ENCODE assay signal across 11 cellular contexts in genomic region chr14:99436247-99437180, GRCh38. TPM values are rescaled to one million over a fixed set of nuclear protein-coding genes. Genes with fewer than 3 reads are reported as not detected.
DNase-seq lines count a peak whose midpoint lies in the region; ATAC-seq lines count a peak whose summit lies in the region.
"Had no signal": no experiment of that assay in that cellular context is flagged by ENCODE, and none has a peak within 500 bp of the region (broad histone marks: within the 10 kb centered on the region; RNA-seq: fewer than 3 reads in every experiment).

No MANE protein-coding gene starts in this region.

- H3K9me3 Mint-ChIP-seq in activated naive CD4-positive, alpha-beta T cell treated with anti-CD3 and anti-CD28 coated beads, Interleukin-2, amount 10 ng/mL, durations not matched to agents 7 days and 5 days, result no peaks in the 10 kb centered on the region
- H3K9me3 Mint-ChIP-seq in activated T-helper 1 cell treated with anti-CD3 and anti-CD28 coated beads, Interleukin-12 subunit alpha, Interleukin-12 subunit beta, Interleukin-2, Interleukin-4 antibody, amounts not matched to agents 30 ng/mL and 10 ng/mL and 1 ng/mL, durations not matched to agents 14 hours and 24 hours and 36 hours, result no peaks in the 10 kb centered on the region
- H3K9me3 Mint-ChIP-seq in stimulated activated naive CD8-positive, alpha-beta T cell treated with anti-CD3 and anti-CD28 coated beads, Interleukin-15, Interleukin-2, amounts not matched to agents 100 ng/mL and 50 ng/mL, for 24 hours, result no peaks in the 10 kb centered on the region

- ATAC-seq in GM21367 (IDR thresholded peaks at IDR 0.05; ENCODE audit: unreplicated experiment), result no peak

- CTCF ChIA-PET in activated naive CD4-positive, alpha-beta T cell treated with anti-CD3 and anti-CD28 coated beads, Interleukin-2, amount 10 ng/mL, durations not matched to agents 7 days and 5 days (lab: Charles Lee), result interaction anchor here (1.1 kb wide), 1 partner anchor 20 kb away, joined by 3 read pairs; no protein-coding TSS in a partner anchor

- H3K27me3 Mint-ChIP-seq in activated naive CD4-positive, alpha-beta T cell treated with anti-CD3 and anti-CD28 coated beads, Interleukin-2, amount 10 ng/mL, durations not matched to agents 7 days and 5 days, result no peaks in the 10 kb centered on the region
- no peaks in the 10 kb centered on the region for H3K27me3 Mint-ChIP-seq in activated T-helper 1 cell treated with anti-CD3 and anti-CD28 coated beads, Interleukin-12 subunit alpha, Interleukin-12 subunit beta, Interleukin-2, Interleukin-4 antibody, amounts not matched to agents 30 ng/mL and 10 ng/mL and 1 ng/mL, durations not matched to agents 14 hours and 24 hours and 36 hours (ENCODE audit: insufficient read depth)
- no peaks in the 10 kb centered on the region for H3K27me3 Mint-ChIP-seq in stimulated activated naive CD8-positive, alpha-beta T cell treated with anti-CD3 and anti-CD28 coated beads, Interleukin-15, Interleukin-2, amounts not matched to agents 100 ng/mL and 50 ng/mL, for 24 hours

- peaks cover 52% of the 10 kb centered on the region for H3K36me3 Mint-ChIP-seq in activated naive CD4-positive, alpha-beta T cell treated with anti-CD3 and anti-CD28 coated beads, Interleukin-2, amount 10 ng/mL, durations not matched to agents 7 days and 5 days
- H3K36me3 Mint-ChIP-seq in activated T-helper 1 cell treated with anti-CD3 and anti-CD28 coated beads, Interleukin-12 subunit alpha, Interleukin-12 subunit beta, Interleukin-2, Interleukin-4 antibody, amounts not matched to agents 30 ng/mL and 10 ng/mL and 1 ng/mL, durations not matched to agents 14 hours and 24 hours and 36 hours (ENCODE audit: low read depth), result peaks cover 31% of the 10 kb centered on the region
- H3K36me3 Mint-ChIP-seq in stimulated activated naive CD8-positive, alpha-beta T cell treated with anti-CD3 and anti-CD28 coated beads, Interleukin-15, Interleukin-2, amounts not matched to agents 100 ng/mL and 50 ng/mL, for 24 hours (ENCODE audit: low read depth), result peaks cover 61% of the 10 kb centered on the region

- no peak for DNase-seq in activated naive CD4-positive, alpha-beta T cell treated with anti-CD3 and anti-CD28 coated beads, Interleukin-2, amount 10 ng/mL, durations not matched to agents 7 days and 5 days
- no peak for DNase-seq in activated naive CD4-positive, alpha-beta T cell treated with anti-CD3 and anti-CD28 coated beads, Interleukin-2, amount 50 U/mL, for 16 hours
- DNase-seq in activated T-helper 1 cell treated with anti-CD3 and anti-CD28 coated beads, Interleukin-12 subunit alpha, Interleukin-12 subunit beta, Interleukin-2, Interleukin-4 antibody, amounts not matched to agents 30 ng/mL and 10 ng/mL and 1 ng/mL, durations not matched to agents 14 hours and 24 hours and 36 hours (ENCODE audit: low spot score), result no peak
- DNase-seq in islet precursor cell (peak; percentile 41), C1 segment of cervical spinal cord (lab: John Stamatoyannopoulos, UW) (no peak), HK-2 (ENCODE audit: unreplicated experiment) (no peak)
- DNase-seq: activated CD8-positive, alpha-beta memory T cell treated with anti-CD3 and anti-CD28 coated beads, Interleukin-2, amount 50 U/mL, for 4 hours; NCI-H1105 treated with DMSO at 0.1 percent for 48 hours; stimulated activated CD4-positive, alpha-beta T cell treated with anti-CD3 and anti-CD28 coated beads, Interleukin-2, amount 100 ng/mL, for 48 hours had no signal

- intact Hi-C loops in activated T-helper 1 cell treated with anti-CD3 and anti-CD28 coated beads, Interleukin-12 subunit alpha, Interleukin-12 subunit beta, Interleukin-2, Interleukin-4 antibody, amounts not matched to agents 30 ng/mL and 10 ng/mL and 1 ng/mL, durations not matched to agents 14 hours and 24 hours and 36 hours (cut with micrococcal nuclease), result no loop called here

- no peak overlapping the region for H3K4me3 Mint-ChIP-seq in activated naive CD4-positive, alpha-beta T cell treated with anti-CD3 and anti-CD28 coated beads, Interleukin-2, amount 10 ng/mL, durations not matched to agents 7 days and 5 days
- peak overlapping the region; percentile 0 for H3K4me3 Mint-ChIP-seq in activated T-helper 1 cell treated with anti-CD3 and anti-CD28 coated beads, Interleukin-12 subunit alpha, Interleukin-12 subunit beta, Interleukin-2, Interleukin-4 antibody, amounts not matched to agents 30 ng/mL and 10 ng/mL and 1 ng/mL, durations not matched to agents 14 hours and 24 hours and 36 hours
- H3K4me3 Mint-ChIP-seq in stimulated activated naive CD8-positive, alpha-beta T cell treated with anti-CD3 and anti-CD28 coated beads, Interleukin-15, Interleukin-2, amounts not matched to agents 100 ng/mL and 50 ng/mL, for 24 hours, result no peak overlapping the region

- peak overlapping the region; percentile 64 for H3K27ac Mint-ChIP-seq in activated naive CD4-positive, alpha-beta T cell treated with anti-CD3 and anti-CD28 coated beads, Interleukin-2, amount 10 ng/mL, durations not matched to agents 7 days and 5 days
- H3K27ac Mint-ChIP-seq in activated T-helper 1 cell treated with anti-CD3 and anti-CD28 coated beads, Interleukin-12 subunit alpha, Interleukin-12 subunit beta, Interleukin-2, Interleukin-4 antibody, amounts not matched to agents 30 ng/mL and 10 ng/mL and 1 ng/mL, durations not matched to agents 14 hours and 24 hours and 36 hours, result peak overlapping the region; percentile 79
- H3K27ac Mint-ChIP-seq in stimulated activated naive CD8-positive, alpha-beta T cell treated with anti-CD3 and anti-CD28 coated beads, Interleukin-15, Interleukin-2, amounts not matched to agents 100 ng/mL and 50 ng/mL, for 24 hours, result peak overlapping the region; percentile 78

- H3K4me1 Mint-ChIP-seq in activated naive CD4-positive, alpha-beta T cell treated with anti-CD3 and anti-CD28 coated beads, Interleukin-2, amount 10 ng/mL, durations not matched to agents 7 days and 5 days, result peaks cover 22% of the 10 kb centered on the region
- H3K4me1 Mint-ChIP-seq in activated T-helper 1 cell treated with anti-CD3 and anti-CD28 coated beads, Interleukin-12 subunit alpha, Interleukin-12 subunit beta, Interleukin-2, Interleukin-4 antibody, amounts not matched to agents 30 ng/mL and 10 ng/mL and 1 ng/mL, durations not matched to agents 14 hours and 24 hours and 36 hours (ENCODE audit: low read depth), result peaks cover 28% of the 10 kb centered on the region
- H3K4me1 Mint-ChIP-seq in stimulated activated naive CD8-positive, alpha-beta T cell treated with anti-CD3 and anti-CD28 coated beads, Interleukin-15, Interleukin-2, amounts not matched to agents 100 ng/mL and 50 ng/mL, for 24 hours (ENCODE audit: low read depth), result peaks cover 32% of the 10 kb centered on the region

RNA-seq across cellular contexts. Expression of gene SETD3, which starts 44.1 kb away (rescaled TPM):
- total RNA-seq in activated T-helper 1 cell treated with anti-CD3 and anti-CD28 coated beads, Interleukin-12 subunit alpha, Interleukin-12 subunit beta, Interleukin-2, Interleukin-4 antibody, amounts not matched to agents 30 ng/mL and 10 ng/mL and 1 ng/mL, durations not matched to agents 14 hours and 24 hours and 36 hours, result 60.6 and 61.7 TPM in 2 replicates

RNA-seq across cellular contexts. Expression of gene CCNK, which starts 44.7 kb away (rescaled TPM):
- total RNA-seq in activated T-helper 1 cell treated with anti-CD3 and anti-CD28 coated beads, Interleukin-12 subunit alpha, Interleukin-12 subunit beta, Interleukin-2, Interleukin-4 antibody, amounts not matched to agents 30 ng/mL and 10 ng/mL and 1 ng/mL, durations not matched to agents 14 hours and 24 hours and 36 hours, result 80.8 and 87.1 TPM in 2 replicates
